In genomic region chr10:66622050-66622449, GRCh38 we compare ENCODE assay signal across 29 cellular contexts.
"Had no signal": no experiment of that assay in that cellular context is flagged by ENCODE, and none has a peak within 500 bp of the region (broad histone marks: within the 10 kb centered on the region; RNA-seq: fewer than 3 reads in every experiment).

No MANE protein-coding gene starts in this region.

- H3K27ac ChIP-seq: stomach, suprapubic skin, testis, thoracic aorta, thyroid gland, tibial artery, tibial nerve, transverse colon, upper lobe of left lung, upper lobe of right lung, uterus, vagina had no signal

- H3K9me3 Mint-ChIP-seq: stimulated activated naive B cell treated with anti-CD40 and anti-IgM and Interleukin-4, amounts not matched to agents 10 μg/mL and 1 μg/mL and 100 μg/mL, for 72 hours; stimulated activated naive CD8-positive, alpha-beta T cell treated with anti-CD3 and anti-CD28 coated beads, Interleukin-15, amount 100 ng/mL, for 72 hours had no signal

- H3K27me3 Mint-ChIP-seq: stimulated activated memory B cell treated with anti-CD40 and anti-IgM and Interleukin-4, amounts not matched to agents 10 μg/mL and 1 μg/mL and 100 μg/mL, for 72 hours; stimulated activated naive B cell treated with anti-CD40 and anti-IgM and Interleukin-4, amounts not matched to agents 10 μg/mL and 1 μg/mL and 100 μg/mL, for 72 hours; stimulated activated naive CD8-positive, alpha-beta T cell treated with anti-CD3 and anti-CD28 coated beads, Interleukin-15, amount 100 ng/mL, for 72 hours; stimulated activated naive CD8-positive, alpha-beta T cell treated with anti-CD3 and anti-CD28 coated beads, Interleukin-15, Interleukin-2, amounts not matched to agents 100 ng/mL and 50 ng/mL, for 24 hours; type B pancreatic cell had no signal

- FAIRE-seq: urothelium cell line had no signal

- H3K4me3 Mint-ChIP-seq: stimulated activated effector memory CD8-positive, alpha-beta T cell treated with anti-CD3 and anti-CD28 coated beads, Interleukin-12 subunit alpha, Interleukin-12 subunit beta, amount 100 ng/mL, for 72 hours; stimulated activated memory B cell treated with anti-CD40 and anti-IgM and Interleukin-4, amounts not matched to agents 10 μg/mL and 1 μg/mL and 100 μg/mL, for 72 hours; stimulated activated naive B cell treated with anti-CD40 and anti-IgM and Interleukin-4, amounts not matched to agents 10 μg/mL and 1 μg/mL and 100 μg/mL, for 72 hours; stimulated activated naive CD8-positive, alpha-beta T cell treated with anti-CD3 and anti-CD28 coated beads, Interleukin-15, amount 100 ng/mL, for 72 hours; stimulated activated naive CD8-positive, alpha-beta T cell treated with anti-CD3 and anti-CD28 coated beads, Interleukin-15, Interleukin-2, amounts not matched to agents 100 ng/mL and 50 ng/mL, for 24 hours; type B pancreatic cell had no signal

- H3K27me3 ChIP-seq: stomach, suprapubic skin, testis, thyroid gland, tibial artery, tibial nerve, transverse colon, upper lobe of left lung, upper lobe of right lung, uterus, vagina had no signal

- H3K4me3 ChIP-seq: stomach, suprapubic skin, testis, thoracic aorta, thyroid gland, tibial artery, tibial nerve, transverse colon, upper lobe of left lung, upper lobe of right lung, uterus, vagina had no signal

- DNase-seq: stimulated activated CD4-positive, alpha-beta T cell treated with anti-CD3 and anti-CD28 coated beads, Interleukin-2, amount 100 ng/mL, for 48 hours; stimulated activated CD4-positive, alpha-beta T cell treated with anti-CD3 and anti-CD28 coated beads, Interleukin-4, amount 100 ng/mL, for 1 hour; stimulated activated CD4-positive, alpha-beta T cell treated with anti-CD3 and anti-CD28 coated beads, Interleukin-4, amount 100 ng/mL, for 24 hours; stimulated activated CD4-positive, alpha-beta T cell treated with anti-CD3 and anti-CD28 coated beads, Interleukin-4, amount 100 ng/mL, for 4 hours; stimulated activated CD8-positive, alpha-beta memory T cell treated with anti-CD3 and anti-CD28 coated beads, Interleukin-4, amount 100 ng/mL, for 48 hours; stimulated activated naive B cell treated with anti-CD40 and anti-IgM and Interleukin-4, amounts not matched to agents 10 μg/mL and 1 μg/mL and 100 μg/mL, for 72 hours; stimulated activated naive CD4-positive, alpha-beta T cell; stimulated activated naive CD4-positive, alpha-beta T cell treated with Interleukin-2 at 50 U/mL for 16 hours; stimulated activated naive CD8-positive, alpha-beta T cell treated with anti-CD3 and anti-CD28 coated beads, Interleukin-15, amount 100 ng/mL, for 72 hours; stimulated activated naive CD8-positive, alpha-beta T cell treated with anti-CD3 and anti-CD28 coated beads, Interleukin-15, Interleukin-2, amounts not matched to agents 100 U/mL and 50 U/mL, for 24 hours; stomach; substantia nigra; testis; thyroid gland; tibial artery; transverse colon; trophoblast cell; upper lobe of left lung; upper lobe of right lung; uterus had no signal

- H3K4me1 ChIP-seq: stomach, suprapubic skin, testis, thyroid gland, tibial artery, tibial nerve, transverse colon, upper lobe of left lung, upper lobe of right lung, uterus, vagina had no signal

- H3K9me3 ChIP-seq: stomach, suprapubic skin, testis, thoracic aorta, thyroid gland, tibial artery, tibial nerve, transverse colon, upper lobe of left lung, upper lobe of right lung, uterus, vagina had no signal

- H3K27ac Mint-ChIP-seq: stimulated activated effector memory CD8-positive, alpha-beta T cell treated with anti-CD3 and anti-CD28 coated beads, Interleukin-12 subunit alpha, Interleukin-12 subunit beta, amount 100 ng/mL, for 72 hours; stimulated activated memory B cell treated with anti-CD40 and anti-IgM and Interleukin-4, amounts not matched to agents 10 μg/mL and 1 μg/mL and 100 μg/mL, for 72 hours; stimulated activated naive B cell treated with anti-CD40 and anti-IgM and Interleukin-4, amounts not matched to agents 10 μg/mL and 1 μg/mL and 100 μg/mL, for 72 hours; stimulated activated naive CD8-positive, alpha-beta T cell treated with anti-CD3 and anti-CD28 coated beads, Interleukin-15, amount 100 ng/mL, for 72 hours; stimulated activated naive CD8-positive, alpha-beta T cell treated with anti-CD3 and anti-CD28 coated beads, Interleukin-15, Interleukin-2, amounts not matched to agents 100 ng/mL and 50 ng/mL, for 24 hours; type B pancreatic cell had no signal

- ATAC-seq: stimulated activated effector memory CD8-positive, alpha-beta T cell treated with anti-CD3 and anti-CD28 coated beads, Interleukin-12 subunit alpha, Interleukin-12 subunit beta, amount 100 ng/mL, for 72 hours; stimulated activated memory B cell treated with anti-CD40 and anti-IgM and Interleukin-4, amounts not matched to agents 10 μg/mL and 1 μg/mL and 100 μg/mL, for 72 hours; stimulated activated naive B cell treated with anti-CD40 and anti-IgM and Interleukin-4, amounts not matched to agents 10 μg/mL and 1 μg/mL and 100 μg/mL, for 72 hours; stimulated activated naive CD8-positive, alpha-beta T cell treated with anti-CD3 and anti-CD28 coated beads, Interleukin-15, amount 100 ng/mL, for 72 hours; stimulated activated naive CD8-positive, alpha-beta T cell treated with anti-CD3 and anti-CD28 coated beads, Interleukin-15, Interleukin-2, amounts not matched to agents 100 U/mL and 50 U/mL, for 24 hours; upper lobe of right lung had no signal

- H3K4me1 Mint-ChIP-seq: stimulated activated effector memory CD8-positive, alpha-beta T cell treated with anti-CD3 and anti-CD28 coated beads, Interleukin-12 subunit alpha, Interleukin-12 subunit beta, amount 100 ng/mL, for 72 hours; stimulated activated memory B cell treated with anti-CD40 and anti-IgM and Interleukin-4, amounts not matched to agents 10 μg/mL and 1 μg/mL and 100 μg/mL, for 72 hours; stimulated activated naive B cell treated with anti-CD40 and anti-IgM and Interleukin-4, amounts not matched to agents 10 μg/mL and 1 μg/mL and 100 μg/mL, for 72 hours; stimulated activated naive CD8-positive, alpha-beta T cell treated with anti-CD3 and anti-CD28 coated beads, Interleukin-15, amount 100 ng/mL, for 72 hours had no signal

- H3K36me3 ChIP-seq: stomach, suprapubic skin, thoracic aorta, thyroid gland, tibial artery, tibial nerve, transverse colon, upper lobe of left lung, upper lobe of right lung, uterus, vagina had no signal

- H3K36me3 Mint-ChIP-seq: stimulated activated effector memory CD8-positive, alpha-beta T cell treated with anti-CD3 and anti-CD28 coated beads, Interleukin-12 subunit alpha, Interleukin-12 subunit beta, amount 100 ng/mL, for 72 hours; stimulated activated memory B cell treated with anti-CD40 and anti-IgM and Interleukin-4, amounts not matched to agents 10 μg/mL and 1 μg/mL and 100 μg/mL, for 72 hours; stimulated activated naive B cell treated with anti-CD40 and anti-IgM and Interleukin-4, amounts not matched to agents 10 μg/mL and 1 μg/mL and 100 μg/mL, for 72 hours; type B pancreatic cell had no signal
